17 cellular contexts compared by ENCODE assay signal in the genomic region with DNA sequence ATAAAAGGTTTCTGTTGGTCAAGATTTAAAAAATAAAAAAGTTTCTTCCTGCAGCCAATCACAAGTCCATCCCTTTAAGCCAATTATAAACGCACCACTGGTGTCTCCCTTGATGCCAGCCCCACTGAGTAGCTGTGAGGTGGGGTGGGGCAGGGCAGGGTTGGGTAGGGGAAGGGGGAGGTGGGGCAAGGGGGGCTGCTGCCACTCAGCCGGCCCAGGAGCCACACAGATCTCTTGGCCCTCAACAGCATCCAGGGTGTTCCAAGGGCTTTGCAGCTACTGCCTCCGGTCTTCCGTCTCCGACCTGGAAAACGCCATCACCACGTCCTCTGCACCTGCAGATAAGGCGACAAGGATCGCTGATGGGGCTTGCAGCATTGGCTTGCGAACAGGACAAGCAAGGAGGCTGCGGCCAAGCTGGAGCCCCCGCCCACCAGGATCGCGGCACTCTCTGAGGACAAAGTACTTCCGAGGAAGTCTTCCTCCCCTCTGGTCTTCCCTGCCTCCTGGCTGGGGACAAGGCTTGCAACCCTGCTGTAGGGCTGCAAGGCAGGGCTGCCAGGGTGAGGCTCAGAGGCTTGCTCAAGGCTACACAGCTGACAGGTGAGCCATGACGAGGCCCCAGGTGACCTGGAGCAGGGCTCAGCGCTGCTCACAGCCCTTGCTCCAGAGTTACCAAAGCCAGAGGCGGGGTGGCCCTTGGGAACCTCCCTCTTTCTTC. TPM values are rescaled to one million over a fixed set of nuclear protein-coding genes. Genes with fewer than 3 reads are reported as not detected.
DNase-seq lines count a peak whose midpoint lies in the region; ATAC-seq and TF ChIP-seq lines count a peak whose summit lies in the region.
"Had no signal": no experiment of that assay in that cellular context is flagged by ENCODE, and none has a peak within 500 bp of the region (broad histone marks: within the 10 kb centered on the region; RNA-seq: fewer than 3 reads in every experiment).

No MANE protein-coding gene starts in this region.

- peaks cover 18% of the 10 kb centered on the region for H3K4me1 Mint-ChIP-seq in glutamatergic neuron (ENCODE audit: low read depth, unreplicated experiment)

- ATAC-seq in left lung: no peak
- ATAC-seq: natural killer cell treated with Interleukin-12 subunit alpha and Interleukin-12 subunit beta and Interleukin-15 and Interleukin-18, amount 100 ng/mL, for 72 hours; right lobe of liver had no signal

- peaks cover 0 to 6% (median 0%) of the 10 kb centered on the region in 11 experiments; a peak in 2 of 22 replicates for H3K27me3 ChIP-seq in BLaER1 treated with 17β-estradiol and CSF1 and Interleukin-3, amounts not matched to agents 10 nM and 100 nM
- H3K27me3 ChIP-seq in WERI-Rb-1 (ENCODE audit: insufficient read depth, low read depth, severe bottlenecking) (no peaks in the 10 kb centered on the region), left lung (no peaks in the 10 kb centered on the region), tibial nerve (no peaks in the 10 kb centered on the region)
- H3K27me3 ChIP-seq: colonic mucosa, right lobe of liver, suprapubic skin had no signal

- H4K20me1 ChIP-seq in BLaER1 treated with 17β-estradiol and CSF1 and Interleukin-3, amounts not matched to agents 10 nM and 100 nM: peaks cover 0 to 17% (median 0%) of the 10 kb centered on the region in 11 experiments; a peak in 4 of 22 replicates

- peak overlapping the region; percentile 34 for H3K27ac Mint-ChIP-seq in glutamatergic neuron (ENCODE audit: unreplicated experiment)
- H3K27ac Mint-ChIP-seq: CD4-positive, alpha-beta memory T cell; natural killer cell treated with Interleukin-12 subunit alpha and Interleukin-12 subunit beta and Interleukin-15 and Interleukin-18, amount 100 ng/mL, for 72 hours had no signal

- H3K4me3 ChIP-seq in BLaER1 treated with 17β-estradiol and CSF1 and Interleukin-3, amounts not matched to agents 10 nM and 100 nM: peak overlapping the region in 7 of 10 experiments; percentile 36 to 59 (median 49); a peak in 12 of 20 replicates
- H3K4me3 ChIP-seq in GM12864 (ENCODE audit: low read depth, low read length) (peak overlapping the region; percentile 28), WERI-Rb-1 (ENCODE audit: low read depth, low read length) (no peak overlapping the region), left lung (no peak overlapping the region), tibial nerve (no peak overlapping the region)
- H3K4me3 ChIP-seq: colonic mucosa, right lobe of liver, suprapubic skin had no signal

- 70 to 84% methylated on average over 16 to 18 of the region's 18 CpGs for WGBS in tibial nerve, 2 donors

- peaks cover 5% of the 10 kb centered on the region for H3K36me3 Mint-ChIP-seq in glutamatergic neuron (ENCODE audit: unreplicated experiment)
- H3K36me3 Mint-ChIP-seq: natural killer cell treated with Interleukin-12 subunit alpha and Interleukin-12 subunit beta and Interleukin-15 and Interleukin-18, amount 100 ng/mL, for 72 hours had no signal

- H3K4me1 ChIP-seq in BLaER1 treated with 17β-estradiol and CSF1 and Interleukin-3, amounts not matched to agents 10 nM and 100 nM: peaks cover 18 to 68% (median 55%) of the 10 kb centered on the region in 10 experiments
- peaks cover 0 to 3% of the 10 kb centered on the region in 2 donors for H3K4me1 ChIP-seq in left lung
- H3K4me1 ChIP-seq in tibial nerve: peaks cover 0 to 6% (median 0%) of the 10 kb centered on the region in 4 donors
- H3K4me1 ChIP-seq: colonic mucosa, right lobe of liver had no signal

- no peak for TF ChIP-seq EP300 in tibial nerve (IDR thresholded peaks at IDR 0.05)

- no peak overlapping the region for H3K4me3 Mint-ChIP-seq in glutamatergic neuron (ENCODE audit: unreplicated experiment)
- H3K4me3 Mint-ChIP-seq: natural killer cell treated with Interleukin-12 subunit alpha and Interleukin-12 subunit beta and Interleukin-15 and Interleukin-18, amount 100 ng/mL, for 72 hours had no signal

- H3K9me3 Mint-ChIP-seq in glutamatergic neuron (ENCODE audit: unreplicated experiment): peaks cover 5% of the 10 kb centered on the region

- peaks cover 10 to 18% (median 16%) of the 10 kb centered on the region in 11 experiments for H3K9me3 ChIP-seq in BLaER1 treated with 17β-estradiol and CSF1 and Interleukin-3, amounts not matched to agents 10 nM and 100 nM (replicated peaks in 1 of 11)
- H3K9me3 ChIP-seq in WERI-Rb-1 (ENCODE audit: severe bottlenecking) (peaks cover 7% of the 10 kb centered on the region), left lung (peaks cover 0 to 6% of the 10 kb centered on the region in 2 donors), tibial nerve (no peaks in the 10 kb centered on the region)
- H3K9me3 ChIP-seq: colonic mucosa, right lobe of liver, suprapubic skin had no signal

- DNase-seq in GM12864 (ENCODE audit: low read depth) (no peak), WERI-Rb-1 (peak; percentile 48), glutamatergic neuron (no peak), left lung (no peak), SIG-M5 (lab: John Stamatoyannopoulos, UW) (no peak), tibial nerve (ENCODE audit: low spot score in 2 of 2) (no peak), dermis blood vessel endothelial cell (no peak)
- DNase-seq: activated gamma-delta T cell, colonic mucosa, NCI-H1105 treated with DMSO at 0.1 percent for 48 hours, right lobe of liver, Right ventricle myocardium superior had no signal

- TF ChIP-seq CTCF in GM12864 (IDR thresholded peaks at IDR 0.05; ENCODE audit: low read depth, low read length, missing control alignments): no peak
- no peak for TF ChIP-seq CTCF in WERI-Rb-1 (IDR thresholded peaks at IDR 0.05; ENCODE audit: low read depth, low read length)
- TF ChIP-seq CTCF in glutamatergic neuron (IDR thresholded peaks at IDR 0.05; ENCODE audit: partially characterized antibody, unreplicated experiment): no peak
- TF ChIP-seq CTCF in left lung (IDR thresholded peaks at IDR 0.05): no peak
- TF ChIP-seq CTCF in tibial nerve (IDR thresholded peaks at IDR 0.05): no peak

- TF ChIP-seq POLR2A in tibial nerve (IDR thresholded peaks at IDR 0.05): no peak

- peak overlapping the region in 6 of 11 experiments; percentile 15 to 68 (median 53); a peak in 10 of 22 replicates for H3K9ac ChIP-seq in BLaER1 treated with 17β-estradiol and CSF1 and Interleukin-3, amounts not matched to agents 10 nM and 100 nM

- peaks cover 6 to 20% (median 14%) of the 10 kb centered on the region in 11 experiments; a peak in 18 of 22 replicates for H3K36me3 ChIP-seq in BLaER1 treated with 17β-estradiol and CSF1 and Interleukin-3, amounts not matched to agents 10 nM and 100 nM
- peaks cover 5% of the 10 kb centered on the region for H3K36me3 ChIP-seq in WERI-Rb-1
- H3K36me3 ChIP-seq in left lung: peaks cover 0 to 22% of the 10 kb centered on the region in 2 donors
- peaks cover 0 to 41% (median 0%) of the 10 kb centered on the region in 3 donors for H3K36me3 ChIP-seq in tibial nerve
- H3K36me3 ChIP-seq: colonic mucosa had no signal

- intact Hi-C loops in left lung (cut with DNase I): no loop called here

- peaks cover 7% of the 10 kb centered on the region for H3K27me3 Mint-ChIP-seq in glutamatergic neuron (ENCODE audit: unreplicated experiment)
- H3K27me3 Mint-ChIP-seq: CD4-positive, alpha-beta memory T cell; natural killer cell treated with Interleukin-12 subunit alpha and Interleukin-12 subunit beta and Interleukin-15 and Interleukin-18, amount 100 ng/mL, for 72 hours had no signal

- peak overlapping the region in 7 of 11 experiments; percentile 9 to 76 (median 31); a peak in 9 of 22 replicates for H3K27ac ChIP-seq in BLaER1 treated with 17β-estradiol and CSF1 and Interleukin-3, amounts not matched to agents 10 nM and 100 nM
- H3K27ac ChIP-seq in WERI-Rb-1 (peak overlapping the region; percentile 88), left lung (no peak overlapping the region), tibial nerve (no peak overlapping the region)
- H3K27ac ChIP-seq: colonic mucosa, right lobe of liver, suprapubic skin, VCaP had no signal

- H3K4me2 ChIP-seq in BLaER1 treated with 17β-estradiol and CSF1 and Interleukin-3, amounts not matched to agents 10 nM and 100 nM: peak overlapping the region; percentile 66 to 97 (median 83)

RNA-seq across cellular contexts. Expression of gene CLSTN1, which starts 26.8 kb away (rescaled TPM):
- total RNA-seq in glutamatergic neuron (ENCODE audit: unreplicated experiment) (139 TPM), left lung (100 to 1,000 TPM in 1 of 2 donors, 10 to 100 TPM in 1; 73.1 to 106 TPM), tibial nerve (10 to 100 TPM; 60.9 to 90.6 (median 72.5) TPM), dermis blood vessel endothelial cell (72.0 and 110 TPM in 2 replicates)

RNA-seq across cellular contexts. Expression of gene CTNNBIP1, which starts 59.5 kb away (rescaled TPM):
- 50.7 TPM for total RNA-seq in glutamatergic neuron (ENCODE audit: unreplicated experiment)
- 10 to 100 TPM; 30.2 to 40.9 TPM for total RNA-seq in left lung
- total RNA-seq in tibial nerve: 10 to 100 TPM; 17.0 to 24.9 (median 20.3) TPM
- 57.5 and 90.9 TPM in 2 replicates for total RNA-seq in dermis blood vessel endothelial cell

Comparison
In these comparisons a context has a peak if more than half of its experiments do, and no peak if none do; other contexts are left out.
1. H3K27ac ChIP-seq: peak in BLaER1 treated with 17β-estradiol and CSF1 and Interleukin-3, amounts not matched to agents 10 nM and 100 nM (7 of 11) and WERI-Rb-1 (single experiment); none in left lung (0 of 2) and tibial nerve (0 of 4).
2. H3K4me3 ChIP-seq: peak in BLaER1 treated with 17β-estradiol and CSF1 and Interleukin-3, amounts not matched to agents 10 nM and 100 nM (7 of 10) and GM12864 (single experiment); none in WERI-Rb-1 (single experiment), left lung (0 of 2) and tibial nerve (0 of 4).